16 cellular contexts compared by ENCODE assay signal in genomic region chr6:9233226-9233625, GRCh38.
DNase-seq lines count a peak whose midpoint lies in the region; FAIRE-seq and TF ChIP-seq lines count a peak whose summit lies in the region.
"Had no signal": no experiment of that assay in that cellular context is flagged by ENCODE, and none has a peak within 500 bp of the region (broad histone marks: within the 10 kb centered on the region; RNA-seq: fewer than 3 reads in every experiment).

No MANE protein-coding gene starts in this region.

- CTCF ChIA-PET in A673 (lab: Charles Lee): no interaction called here

- POLR2A ChIA-PET in A673 (lab: Charles Lee; ENCODE audit: low non-redundant PET): no interaction called here

- FAIRE-seq in kidney (lab: Jason Lieb, UNC): no peak
- FAIRE-seq: A204.1, H1 had no signal

- TF ChIP-seq CTCF in A673 (conservative IDR thresholded peaks at IDR 0.05; ENCODE audit: low read depth, low read length) (no peak), fibroblast of villous mesenchyme (IDR thresholded peaks at IDR 0.05; ENCODE audit: insufficient read depth, low read depth, low read length) (no peak), kidney (IDR thresholded peaks at IDR 0.05; ENCODE audit: borderline replicate concordance, extremely low read depth, insufficient read depth) (no peak)

- no peaks in the 10 kb centered on the region for H3K27me3 ChIP-seq in A673 (replicated peaks; ENCODE audit: insufficient read depth, low read depth, low read length, poor library complexity)
- H3K27me3 ChIP-seq: BE2C had no signal

- no TSS peak for BruUV-seq in A673 (replicated peaks; lab: Mats Ljungman, UMichigan)

- H3K9me3 ChIP-seq in A673 (ENCODE audit: low read depth, low read length, poor library complexity, severe bottlenecking): peaks cover 8% of the 10 kb centered on the region
- H3K9me3 ChIP-seq in kidney (ENCODE audit: control insufficient read depth in 1 of 2, low read length in 2 of 2): no peaks in the 10 kb centered on the region
- H3K9me3 ChIP-seq: BE2C, HAP-1 had no signal

- intact Hi-C loops in A673 (cut with micrococcal nuclease; ENCODE audit: unreplicated experiment) (no loop called here), kidney (cut with DNase I) (no loop called here)

- H3K4me3 ChIP-seq in A673 (ENCODE audit: low read depth, low read length, poor library complexity, severe bottlenecking) (no peak overlapping the region), fibroblast of villous mesenchyme (ENCODE audit: low read depth, low read length) (no peak overlapping the region), kidney (ENCODE audit: low read length in 2 of 2) (no peak overlapping the region)
- H3K4me3 ChIP-seq: HAP-1 had no signal

- H3K27ac ChIP-seq in A673 (ENCODE audit: low read depth, low read length, poor library complexity, severe bottlenecking) (peak overlapping the region; percentile 54), kidney (ENCODE audit: low read depth in 2 of 2, low read length in 2 of 2) (no peak overlapping the region)
- H3K27ac ChIP-seq: C4-2B, HL-60 had no signal

- no peak overlapping the region for H3K9ac ChIP-seq in kidney (ENCODE audit: low read length in 2 of 2)

- DNase-seq in A673 (ENCODE audit: low spot score) (peak; percentile 56), DMS 273 (lab: John Stamatoyannopoulos, UW; ENCODE audit: unreplicated experiment) (peak; percentile 82), NCI-H82 treated with DMSO at 0.1 percent for 48 hours (lab: John Stamatoyannopoulos, UW; ENCODE audit: unreplicated experiment) (peak; percentile 91), fibroblast of villous mesenchyme (ENCODE audit: low read depth) (peak; percentile 6), kidney (no peak)
- DNase-seq in stimulated activated CD4-positive, alpha-beta T cell treated with anti-CD3 and anti-CD28 coated beads, Interleukin-2, amount 100 ng/mL, for 48 hours: no peak
- DNase-seq in activated CD4-positive, alpha-beta T cell treated with anti-CD3 and anti-CD28 coated beads for 4 hours: no peak
- DNase-seq: BE2C; CD4-positive, alpha-beta memory T cell; COR-L47; HFFc6 had no signal

- H3K36me3 ChIP-seq in A673 (ENCODE audit: insufficient read depth, low read length, poor library complexity, severe bottlenecking) (no peaks in the 10 kb centered on the region), kidney (ENCODE audit: control insufficient read depth in 1 of 2, insufficient read depth in 2 of 2, low read length in 2 of 2) (no peaks in the 10 kb centered on the region)
- H3K36me3 ChIP-seq: BE2C, HAP-1 had no signal

- H3K4me1 ChIP-seq in A673 (ENCODE audit: insufficient read depth, low read length, poor library complexity, severe bottlenecking) (peaks cover 13% of the 10 kb centered on the region), kidney (ENCODE audit: control insufficient read depth in 1 of 2, insufficient read depth in 1 of 2, low read depth in 1 of 2, low read length in 2 of 2) (no peaks in the 10 kb centered on the region)
- H3K4me1 ChIP-seq: BE2C, HAP-1 had no signal

Comparison
In these comparisons a context has a peak if more than half of its experiments do, and no peak if none do; other contexts are left out.
1. DNase-seq: peak in A673 (single experiment), DMS 273 (single experiment), NCI-H82 treated with DMSO at 0.1 percent for 48 hours (single experiment) and fibroblast of villous mesenchyme (single experiment); none in stimulated activated CD4-positive, alpha-beta T cell treated with anti-CD3 and anti-CD28 coated beads, Interleukin-2, amount 100 ng/mL, for 48 hours (0 of 2), kidney (single experiment) and activated CD4-positive, alpha-beta T cell treated with anti-CD3 and anti-CD28 coated beads for 4 hours (0 of 2).